ENCODE assay signal across 15 cellular contexts in the genomic region with DNA sequence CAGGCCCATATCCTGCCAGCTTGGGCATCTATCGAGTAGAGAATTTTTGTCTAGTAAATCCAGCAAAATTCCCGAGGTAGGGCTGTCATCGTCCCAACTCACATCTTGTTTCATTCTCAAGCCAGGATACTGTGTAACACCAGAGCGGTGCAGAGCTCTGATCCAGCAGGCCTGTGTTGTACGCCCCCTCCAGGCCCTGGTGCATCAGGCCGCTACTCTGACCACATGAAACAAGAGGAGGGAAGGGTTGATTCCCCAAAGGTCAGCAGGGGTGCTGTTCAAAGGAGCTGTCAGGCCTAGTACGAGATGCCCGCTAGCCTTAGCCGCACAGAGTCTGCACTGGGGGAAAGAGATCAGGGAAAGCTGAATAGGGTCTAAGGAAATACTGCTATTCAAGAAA.
"Had no signal": no experiment of that assay in that cellular context is flagged by ENCODE, and none has a peak within 500 bp of the region (broad histone marks: within the 10 kb centered on the region; RNA-seq: fewer than 3 reads in every experiment).

No MANE protein-coding gene starts in this region.

- H3K4me3 Mint-ChIP-seq: activated CD4-positive, alpha-beta memory T cell treated with anti-CD3 and anti-CD28 coated beads for 36 hours; activated naive CD8-positive, alpha-beta T cell treated with anti-CD3 and anti-CD28 coated beads, Interleukin-2, amount 10 ng/mL, durations not matched to agents 7 days and 5 days; stimulated activated effector memory CD8-positive, alpha-beta T cell treated with anti-CD3 and anti-CD28 coated beads, Interleukin-12 subunit alpha, Interleukin-12 subunit beta, amount 100 ng/mL, for 72 hours had no signal

- H3K27ac Mint-ChIP-seq: activated CD4-positive, alpha-beta memory T cell treated with anti-CD3 and anti-CD28 coated beads for 36 hours; activated naive CD8-positive, alpha-beta T cell treated with anti-CD3 and anti-CD28 coated beads, Interleukin-2, amount 10 ng/mL, durations not matched to agents 7 days and 5 days; stimulated activated effector memory CD8-positive, alpha-beta T cell treated with anti-CD3 and anti-CD28 coated beads, Interleukin-12 subunit alpha, Interleukin-12 subunit beta, amount 100 ng/mL, for 72 hours had no signal

- H3K36me3 ChIP-seq: breast epithelium, esophagus squamous epithelium, heart left ventricle, neutrophil, tibial artery had no signal

- H3K9me3 ChIP-seq: esophagus squamous epithelium, neutrophil, tibial artery had no signal

- ATAC-seq: foreskin keratinocyte; heart left ventricle; right cardiac atrium; stimulated activated effector memory CD8-positive, alpha-beta T cell treated with anti-CD3 and anti-CD28 coated beads, Interleukin-12 subunit alpha, Interleukin-12 subunit beta, amount 100 ng/mL, for 72 hours had no signal

- H3K4me1 ChIP-seq: breast epithelium, esophagus squamous epithelium, foreskin keratinocyte, heart left ventricle, tibial artery had no signal

- H3K4me3 ChIP-seq: breast epithelium, esophagus squamous epithelium, heart left ventricle, tibial artery had no signal

- H3K27me3 ChIP-seq: breast epithelium, dorsolateral prefrontal cortex, esophagus squamous epithelium, foreskin keratinocyte, heart left ventricle, neutrophil, tibial artery had no signal

- H3K27me3 Mint-ChIP-seq: activated CD4-positive, alpha-beta memory T cell treated with anti-CD3 and anti-CD28 coated beads for 36 hours; activated naive CD8-positive, alpha-beta T cell treated with anti-CD3 and anti-CD28 coated beads, Interleukin-2, amount 10 ng/mL, durations not matched to agents 7 days and 5 days had no signal

- H3K36me3 Mint-ChIP-seq: activated CD4-positive, alpha-beta memory T cell treated with anti-CD3 and anti-CD28 coated beads for 36 hours; activated naive CD8-positive, alpha-beta T cell treated with anti-CD3 and anti-CD28 coated beads, Interleukin-2, amount 10 ng/mL, durations not matched to agents 7 days and 5 days; stimulated activated effector memory CD8-positive, alpha-beta T cell treated with anti-CD3 and anti-CD28 coated beads, Interleukin-12 subunit alpha, Interleukin-12 subunit beta, amount 100 ng/mL, for 72 hours had no signal

- H3K4me1 Mint-ChIP-seq: activated naive CD8-positive, alpha-beta T cell treated with anti-CD3 and anti-CD28 coated beads, Interleukin-2, amount 10 ng/mL, durations not matched to agents 7 days and 5 days; stimulated activated effector memory CD8-positive, alpha-beta T cell treated with anti-CD3 and anti-CD28 coated beads, Interleukin-12 subunit alpha, Interleukin-12 subunit beta, amount 100 ng/mL, for 72 hours had no signal

- H3K9me3 Mint-ChIP-seq: activated CD4-positive, alpha-beta memory T cell treated with anti-CD3 and anti-CD28 coated beads for 36 hours had no signal

- DNase-seq: activated CD4-positive, alpha-beta memory T cell treated with anti-CD3 and anti-CD28 coated beads for 36 hours; activated CD4-positive, alpha-beta T cell treated with anti-CD3 and anti-CD28 coated beads for 1 hour; activated naive CD8-positive, alpha-beta T cell treated with anti-CD3 and anti-CD28 coated beads, Interleukin-2, amount 10 ng/mL, durations not matched to agents 7 days and 5 days; anterior cingulate cortex; dorsolateral prefrontal cortex; esophagus squamous epithelium; foreskin keratinocyte; heart left ventricle; kidney; right cardiac atrium; T-helper 2 cell; tibial artery had no signal

- H3K27ac ChIP-seq: breast epithelium, esophagus squamous epithelium, foreskin keratinocyte, heart left ventricle, neutrophil, tibial artery had no signal
